Comparison of ENCODE assay signal across 1 cellular context in genomic region chr9:137252555-137253506, GRCh38.
TF ChIP-seq lines count a peak whose summit lies in the region.

No MANE protein-coding gene starts in this region.

TF ChIP-seq in WTC11, 78 proteins besides CTCF, POLR2A, EP300 and RAD21 (continued from another document):
- TF ChIP-seq ZNF423 (CRISPR knock-in tag; IDR thresholded peaks at IDR 0.05) (no peak), ZMAT4 (CRISPR knock-in tag; IDR thresholded peaks at IDR 0.05) (no peak), SOX15 (CRISPR knock-in tag; IDR thresholded peaks at IDR 0.05) (no peak), TCF7 (CRISPR knock-in tag; IDR thresholded peaks at IDR 0.05; ENCODE audit: low read depth) (no peak), GTF2I (CRISPR knock-in tag; conservative IDR thresholded peaks at IDR 0.05) (no peak), TEAD1 (CRISPR knock-in tag; IDR thresholded peaks at IDR 0.05) (no peak), NFYB (CRISPR knock-in tag; conservative IDR thresholded peaks at IDR 0.05; ENCODE audit: low read depth) (no peak), FOXP4 (CRISPR knock-in tag; IDR thresholded peaks at IDR 0.05) (no peak)
